Comparison of ENCODE assay signal across 6 cellular contexts in genomic region chr6:33412140-33413009, GRCh38. TPM values are rescaled to one million over a fixed set of nuclear protein-coding genes. Genes with fewer than 3 reads are reported as not detected.
DNase-seq lines count a peak whose midpoint lies in the region; ATAC-seq, FAIRE-seq and TF ChIP-seq lines count a peak whose summit lies in the region.

No MANE protein-coding gene starts in this region.

- ATAC-seq in T-helper 17 cell, result no peak
- ATAC-seq in memory B cell (ENCODE audit: low read depth), result no peak
- ATAC-seq in GM21423 (IDR thresholded peaks at IDR 0.05; ENCODE audit: unreplicated experiment), result no peak

- peak overlapping the region; percentile 100 for H3K27ac Mint-ChIP-seq in T-helper 17 cell
- peak overlapping the region; percentile 98 for H3K27ac Mint-ChIP-seq in memory B cell

- H3K36me3 Mint-ChIP-seq in T-helper 17 cell (ENCODE audit: low read depth) (peaks cover 12% of the 10 kb centered on the region), memory B cell (peaks cover 22% of the 10 kb centered on the region)

- H3K4me1 Mint-ChIP-seq in T-helper 17 cell (peaks cover 57% of the 10 kb centered on the region), memory B cell (peaks cover 54% of the 10 kb centered on the region)

- TF ChIP-seq CTCF in AG09309 (IDR thresholded peaks at IDR 0.05; ENCODE audit: control insufficient read depth, insufficient read depth, low read depth, low read length, missing control alignments), result no peak

- no peak for DNase-seq in AG09309 (ENCODE audit: low read depth)
- no peak for DNase-seq in T-helper 17 cell
- no peak for DNase-seq in memory B cell (ENCODE audit: low spot score in 2 of 2)
- no peak for DNase-seq in GM19239 (ENCODE audit: insufficient read length, low spot score)
- no peak for DNase-seq in mucosa of gallbladder (ENCODE audit: low spot score)

- H3K4me3 ChIP-seq in AG09309 (ENCODE audit: control insufficient read depth, low read depth, low read length), result peak overlapping the region; percentile 72

- FAIRE-seq in GM19239 (lab: Jason Lieb, UNC), result no peak

- H3K27me3 Mint-ChIP-seq in T-helper 17 cell, result no peaks in the 10 kb centered on the region
- H3K27me3 Mint-ChIP-seq in memory B cell, result no peaks in the 10 kb centered on the region

- no peaks in the 10 kb centered on the region for H3K9me3 ChIP-seq in T-helper 17 cell (ENCODE audit: control insufficient read depth, low read length, poor library complexity, severe bottlenecking)

- H3K4me3 Mint-ChIP-seq in T-helper 17 cell, result peak overlapping the region; percentile 96
- peak overlapping the region; percentile 96 for H3K4me3 Mint-ChIP-seq in memory B cell

- H3K9me3 Mint-ChIP-seq in memory B cell, result no peaks in the 10 kb centered on the region

RNA-seq across cellular contexts. Expression of gene PHF1, which starts 1.6 kb away (rescaled TPM):
- total RNA-seq in T-helper 17 cell (100 to 1,000 TPM; 448 to 472 TPM), mucosa of gallbladder (82.3 TPM)

RNA-seq across cellular contexts. Expression of gene CUTA, which starts 5.5 kb away (rescaled TPM):
- total RNA-seq in T-helper 17 cell (100 to 1,000 TPM; 195 to 196 TPM), mucosa of gallbladder (238 TPM)

RNA-seq across cellular contexts. Expression of gene SYNGAP1, which starts 7.5 kb away (rescaled TPM):
- total RNA-seq in T-helper 17 cell (10 to 100 TPM; 82.3 to 83.9 TPM), mucosa of gallbladder (31.0 TPM)

RNA-seq across cellular contexts. Expression of gene KIFC1, which starts 20.8 kb away (rescaled TPM):
- 1 to 10 TPM; 1.3 to 3.7 TPM for total RNA-seq in T-helper 17 cell
- total RNA-seq in mucosa of gallbladder, result 2.1 TPM

RNA-seq across cellular contexts. Expression of gene ZBTB9, which starts 42.0 kb away (rescaled TPM):
- total RNA-seq in T-helper 17 cell (1 to 10 TPM; 3.9 to 4.4 TPM), mucosa of gallbladder (8.0 TPM)
